In the genomic region with DNA sequence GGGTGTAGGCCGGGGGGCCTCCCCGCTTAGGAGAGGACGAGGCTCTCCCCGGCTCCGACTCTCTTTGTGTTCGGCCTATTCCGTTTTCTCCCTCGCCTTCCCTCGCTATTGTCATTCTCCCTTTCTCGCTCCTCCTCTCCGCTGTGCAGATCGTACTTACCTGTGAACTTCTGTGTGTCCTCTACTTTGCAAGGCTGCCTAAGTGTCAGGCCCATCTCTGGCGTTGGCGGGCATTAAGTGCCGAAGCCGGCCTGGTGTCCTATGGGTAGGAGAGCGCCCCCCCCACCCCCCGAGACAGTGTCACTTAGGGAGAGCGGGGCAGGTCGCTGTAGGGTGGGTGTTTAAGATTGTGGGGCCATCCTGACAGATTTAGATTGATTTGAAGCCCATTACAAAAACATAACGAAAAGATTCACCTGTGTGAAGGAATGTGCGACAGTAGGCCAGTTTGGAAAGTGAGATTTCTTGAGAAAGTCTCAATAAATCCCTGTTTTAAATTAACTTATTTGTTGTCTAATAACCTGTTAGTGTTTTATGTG, we compare ENCODE assay signal across 1 cellular context.
TF ChIP-seq lines count a peak whose summit lies in the region.

No MANE protein-coding gene starts in this region.

TF ChIP-seq in K562, 482 proteins besides CTCF, POLR2A, EP300 and RAD21 (continued from another document):
- TF ChIP-seq, protein P1, sequence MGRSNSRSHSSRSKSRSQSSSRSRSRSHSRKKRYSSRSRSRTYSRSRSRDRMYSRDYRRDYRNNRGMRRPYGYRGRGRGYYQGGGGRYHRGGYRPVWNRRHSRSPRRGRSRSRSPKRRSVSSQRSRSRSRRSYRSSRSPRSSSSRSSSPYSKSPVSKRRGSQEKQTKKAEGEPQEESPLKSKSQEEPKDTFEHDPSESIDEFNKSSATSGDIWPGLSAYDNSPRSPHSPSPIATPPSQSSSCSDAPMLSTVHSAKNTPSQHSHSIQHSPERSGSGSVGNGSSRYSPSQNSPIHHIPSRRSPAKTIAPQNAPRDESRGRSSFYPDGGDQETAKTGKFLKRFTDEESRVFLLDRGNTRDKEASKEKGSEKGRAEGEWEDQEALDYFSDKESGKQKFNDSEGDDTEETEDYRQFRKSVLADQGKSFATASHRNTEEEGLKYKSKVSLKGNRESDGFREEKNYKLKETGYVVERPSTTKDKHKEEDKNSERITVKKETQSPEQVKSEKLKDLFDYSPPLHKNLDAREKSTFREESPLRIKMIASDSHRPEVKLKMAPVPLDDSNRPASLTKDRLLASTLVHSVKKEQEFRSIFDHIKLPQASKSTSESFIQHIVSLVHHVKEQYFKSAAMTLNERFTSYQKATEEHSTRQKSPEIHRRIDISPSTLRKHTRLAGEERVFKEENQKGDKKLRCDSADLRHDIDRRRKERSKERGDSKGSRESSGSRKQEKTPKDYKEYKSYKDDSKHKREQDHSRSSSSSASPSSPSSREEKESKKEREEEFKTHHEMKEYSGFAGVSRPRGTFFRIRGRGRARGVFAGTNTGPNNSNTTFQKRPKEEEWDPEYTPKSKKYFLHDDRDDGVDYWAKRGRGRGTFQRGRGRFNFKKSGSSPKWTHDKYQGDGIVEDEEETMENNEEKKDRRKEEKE (IDR thresholded peaks at IDR 0.05; ENCODE audit: borderline replicate concordance in 1 of 2, control insufficient read depth in 1 of 2, low read depth in 2 of 2, low read length in 1 of 2): no peak
- TF ChIP-seq KLF10 (CRISPR knock-in tag; IDR thresholded peaks at IDR 0.05) (no peak), COPS2 (conservative IDR thresholded peaks at IDR 0.05) (no peak), JUND (IDR thresholded peaks at IDR 0.05; ENCODE audit: borderline replicate concordance, low read depth, low read length) (no peak), JUND (tag; IDR thresholded peaks at IDR 0.05; ENCODE audit: borderline replicate concordance, low read depth, low read length) (no peak), HEY1 (CRISPR knock-in tag; IDR thresholded peaks at IDR 0.05; ENCODE audit: borderline replicate concordance) (no peak), KAT2B (IDR thresholded peaks at IDR 0.05; ENCODE audit: low read depth, low read length) (no peak), FOXJ3 (CRISPR knock-in tag; IDR thresholded peaks at IDR 0.05) (no peak), HDAC6 (IDR thresholded peaks at IDR 0.05; ENCODE audit: low read depth, low read length) (no peak), KHSRP (IDR thresholded peaks at IDR 0.05) (no peak), TAF1 (IDR thresholded peaks at IDR 0.05; ENCODE audit: control insufficient read depth, extremely low read depth, insufficient read depth, low read length, severe bottlenecking) (peak; percentile 82), CBX5 (IDR thresholded peaks at IDR 0.05; ENCODE audit: borderline replicate concordance, low read depth) (no peak), SMARCA5 (IDR thresholded peaks at IDR 0.05) (no peak), NCOR1 (IDR thresholded peaks at IDR 0.05) (no peak; the same call in 1 of the 2 replicates), FOXM1 (IDR thresholded peaks at IDR 0.05; ENCODE audit: low read depth) (no peak), FOXM1 (CRISPR knock-in tag; IDR thresholded peaks at IDR 0.05; ENCODE audit: low read depth) (no peak), ELF2 (CRISPR knock-in tag; IDR thresholded peaks at IDR 0.05) (no peak), POLR2H (tag; IDR thresholded peaks at IDR 0.05; ENCODE audit: low read depth) (no peak), PTTG1 (tag; IDR thresholded peaks at IDR 0.05; ENCODE audit: low read depth) (no peak), FOXK1 (CRISPR knock-in tag; IDR thresholded peaks at IDR 0.05; ENCODE audit: borderline replicate concordance) (no peak), TFAM (CRISPR knock-in tag; conservative IDR thresholded peaks at IDR 0.05) (no peak), CHCHD3 (CRISPR knock-in tag; IDR thresholded peaks at IDR 0.05) (no peak), ZNF830 (CRISPR knock-in tag; IDR thresholded peaks at IDR 0.05) (0 out of 2 replicates have a peak, but pooled peaks have one; percentile 2), HDAC2 (IDR thresholded peaks at IDR 0.05) (0 out of 2 replicates have a peak, but pooled peaks have one; percentile 18), ZC3H8 (IDR thresholded peaks at IDR 0.05) (no peak), HNRNPK (IDR thresholded peaks at IDR 0.05; ENCODE audit: low read depth, low read length, poor library complexity, severe bottlenecking) (no peak), MBD2 (IDR thresholded peaks at IDR 0.05; ENCODE audit: borderline replicate concordance, low read depth) (no peak; the same call in 1 of the 2 replicates), NUFIP1 (IDR thresholded peaks at IDR 0.05; ENCODE audit: partially characterized antibody) (no peak), E2F3 (CRISPR knock-in tag; IDR thresholded peaks at IDR 0.05) (no peak), HDAC1 (IDR thresholded peaks at IDR 0.05) (peak in 1 of 2 experiments; percentile 79; a peak in 1 of 4 replicates), HDGF (IDR thresholded peaks at IDR 0.05) (no peak)
- TF ChIP-seq, protein P2, sequence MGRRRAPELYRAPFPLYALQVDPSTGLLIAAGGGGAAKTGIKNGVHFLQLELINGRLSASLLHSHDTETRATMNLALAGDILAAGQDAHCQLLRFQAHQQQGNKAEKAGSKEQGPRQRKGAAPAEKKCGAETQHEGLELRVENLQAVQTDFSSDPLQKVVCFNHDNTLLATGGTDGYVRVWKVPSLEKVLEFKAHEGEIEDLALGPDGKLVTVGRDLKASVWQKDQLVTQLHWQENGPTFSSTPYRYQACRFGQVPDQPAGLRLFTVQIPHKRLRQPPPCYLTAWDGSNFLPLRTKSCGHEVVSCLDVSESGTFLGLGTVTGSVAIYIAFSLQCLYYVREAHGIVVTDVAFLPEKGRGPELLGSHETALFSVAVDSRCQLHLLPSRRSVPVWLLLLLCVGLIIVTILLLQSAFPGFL (CRISPR knock-in tag; IDR thresholded peaks at IDR 0.05): no peak
- TF ChIP-seq, protein P3, sequence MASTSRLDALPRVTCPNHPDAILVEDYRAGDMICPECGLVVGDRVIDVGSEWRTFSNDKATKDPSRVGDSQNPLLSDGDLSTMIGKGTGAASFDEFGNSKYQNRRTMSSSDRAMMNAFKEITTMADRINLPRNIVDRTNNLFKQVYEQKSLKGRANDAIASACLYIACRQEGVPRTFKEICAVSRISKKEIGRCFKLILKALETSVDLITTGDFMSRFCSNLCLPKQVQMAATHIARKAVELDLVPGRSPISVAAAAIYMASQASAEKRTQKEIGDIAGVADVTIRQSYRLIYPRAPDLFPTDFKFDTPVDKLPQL (IDR thresholded peaks at IDR 0.05; ENCODE audit: extremely low read depth, insufficient read length): no peak
